In the genomic region with DNA sequence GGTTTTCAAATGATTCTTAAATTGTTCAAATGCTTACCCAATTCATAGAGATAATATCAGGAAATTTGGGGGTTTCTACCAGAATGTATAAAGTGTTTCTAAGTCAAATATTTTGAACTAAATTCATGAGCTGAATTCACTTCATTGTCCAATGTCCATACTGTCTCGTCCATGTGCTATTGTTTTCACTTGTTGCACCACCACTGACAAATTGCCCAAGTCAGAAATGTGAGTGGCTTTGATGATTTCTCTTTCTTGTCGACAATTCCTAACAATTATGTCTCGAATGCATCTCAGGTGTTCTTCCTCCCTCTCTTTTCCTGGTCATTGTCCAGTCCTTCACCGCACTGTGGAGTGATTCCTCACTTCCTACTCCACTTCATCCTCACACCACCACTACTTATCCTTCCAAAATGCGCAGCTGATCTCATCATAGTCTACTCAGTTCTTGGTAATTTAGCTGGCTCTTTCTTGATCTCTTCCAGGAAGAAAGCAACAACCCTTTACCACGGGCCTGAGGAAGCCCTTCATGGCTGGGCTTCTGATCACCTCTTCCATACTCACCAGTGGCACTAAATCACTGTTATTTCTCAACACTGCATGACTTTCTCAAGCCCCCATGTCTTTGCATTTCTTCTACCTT, we compare ENCODE assay signal across 20 cellular contexts.
"Had no signal": no experiment of that assay in that cellular context is flagged by ENCODE, and none has a peak within 500 bp of the region (broad histone marks: within the 10 kb centered on the region; RNA-seq: fewer than 3 reads in every experiment).

No MANE protein-coding gene starts in this region.

- H3K4me3 ChIP-seq: Peyer's patch had no signal

- H3K27me3 ChIP-seq: Peyer's patch had no signal

- H3K4me1 ChIP-seq: Peyer's patch had no signal

- H3K36me3 ChIP-seq: Peyer's patch had no signal

- H3K27ac ChIP-seq: Peyer's patch had no signal

- H3K36me3 Mint-ChIP-seq: IgD-negative memory B cell, T-cell had no signal

- ATAC-seq: T-cell had no signal

- H3K9ac ChIP-seq: SK-N-SH had no signal

- H3K27me3 Mint-ChIP-seq: IgD-negative memory B cell, T-cell had no signal

- H3K4me2 ChIP-seq: SK-N-SH had no signal

- H3K9me3 ChIP-seq: Peyer's patch, SK-N-SH had no signal

- H3K4me1 Mint-ChIP-seq: IgD-negative memory B cell, T-cell had no signal

- H3K27ac Mint-ChIP-seq: T-cell had no signal

- DNase-seq: KBM-7, MV-4-11, NCI-H1048, NCI-H1105, NCI-H1417, NCI-H1436 treated with DMSO at 0.1 percent for 48 hours, NCI-H1694, NCI-H187 treated with DMSO at 0.1 percent for 48 hours, NCI-H2081, NCI-H2107, NCI-H2227 treated with DMSO at 0.1 percent for 48 hours, NCI-H524, NCI-H69, NCI-H774, Peyer's patch, Right ventricle myocardium superior, SK-N-SH, SW 1271, T-cell had no signal

- H3K4me3 Mint-ChIP-seq: IgD-negative memory B cell, T-cell had no signal
